8 cellular contexts compared by ENCODE assay signal in genomic region chr17:32443827-32444300, GRCh38. TPM values are rescaled to one million over a fixed set of nuclear protein-coding genes. Genes with fewer than 3 reads are reported as not detected.
DNase-seq lines count a peak whose midpoint lies in the region; ATAC-seq, FAIRE-seq and TF ChIP-seq lines count a peak whose summit lies in the region.

No MANE protein-coding gene starts in this region.

- ATAC-seq in activated CD8-positive, alpha-beta T cell treated with anti-CD3 and anti-CD28 coated beads, Interleukin-2, amount 10 ng/mL, durations not matched to agents 7 days and 5 days = no peak
- no peak for ATAC-seq in HG03565 (IDR thresholded peaks at IDR 0.05; ENCODE audit: unreplicated experiment)

- peak overlapping the region; percentile 97 for H3K4me3 Mint-ChIP-seq in T-helper 1 cell treated with Interleukin-12 subunit alpha and Interleukin-12 subunit beta and Interleukin-4 antibody, amounts not matched to agents 30 μg/mL and 1 μg/mL, for 36 hours
- peak overlapping the region; percentile 82 for H3K4me3 Mint-ChIP-seq in activated CD8-positive, alpha-beta T cell treated with anti-CD3 and anti-CD28 coated beads, Interleukin-2, amount 10 ng/mL, durations not matched to agents 7 days and 5 days

- no peak for DNase-seq in T-helper 1 cell
- DNase-seq in activated CD8-positive, alpha-beta T cell treated with anti-CD3 and anti-CD28 coated beads, Interleukin-2, amount 10 ng/mL, durations not matched to agents 7 days and 5 days = no peak
- DNase-seq in keratinocyte (ENCODE audit: low read depth, low spot score) = no peak
- no peak for DNase-seq in NCI-H2227 (lab: John Stamatoyannopoulos, UW; ENCODE audit: unreplicated experiment)
- DNase-seq in KG1 (lab: John Stamatoyannopoulos, UW) = no peak

- WGBS in thymus = 11% methylated on average over 29 of the region's 29 CpGs

- peak overlapping the region; percentile 96 for H2AFZ ChIP-seq in keratinocyte (ENCODE audit: control insufficient read depth, low read length)

- peaks cover 43% of the 10 kb centered on the region for H3K79me2 ChIP-seq in keratinocyte (ENCODE audit: control insufficient read depth, insufficient read depth, low read length)

- H3K27me3 Mint-ChIP-seq in T-helper 1 cell treated with Interleukin-12 subunit alpha and Interleukin-12 subunit beta and Interleukin-4 antibody, amounts not matched to agents 30 μg/mL and 1 μg/mL, for 36 hours (ENCODE audit: low read depth) = peaks cover 16% of the 10 kb centered on the region
- peaks cover 17% of the 10 kb centered on the region for H3K27me3 Mint-ChIP-seq in activated CD8-positive, alpha-beta T cell treated with anti-CD3 and anti-CD28 coated beads, Interleukin-2, amount 10 ng/mL, durations not matched to agents 7 days and 5 days (ENCODE audit: low read depth)

- H3K27ac ChIP-seq in keratinocyte (ENCODE audit: control insufficient read depth, insufficient read depth, low read length) = no peak overlapping the region
- no peak overlapping the region for H3K27ac ChIP-seq in thymus (ENCODE audit: low read depth)

- peaks cover 39% of the 10 kb centered on the region for H3K4me1 Mint-ChIP-seq in T-helper 1 cell treated with Interleukin-12 subunit alpha and Interleukin-12 subunit beta and Interleukin-4 antibody, amounts not matched to agents 30 μg/mL and 1 μg/mL, for 36 hours (ENCODE audit: low read depth)
- peaks cover 38% of the 10 kb centered on the region for H3K4me1 Mint-ChIP-seq in activated CD8-positive, alpha-beta T cell treated with anti-CD3 and anti-CD28 coated beads, Interleukin-2, amount 10 ng/mL, durations not matched to agents 7 days and 5 days (ENCODE audit: low read depth)

- dilution Hi-C loops in keratinocyte (cut with MboI; ENCODE audit: extremely low pct_ligation_motif_present, low sequenced_read_pairs) = no loop called here

- H3K4me3 ChIP-seq in keratinocyte (ENCODE audit: control insufficient read depth in 2 of 3, extremely low read depth in 1 of 3, insufficient read depth in 2 of 3, low read depth in 1 of 3, low read length in 3 of 3) (peak overlapping the region; percentile 87 to 100 (median 96)), thymus (ENCODE audit: low read length) (peak overlapping the region; percentile 88)

- H4K20me1 ChIP-seq in keratinocyte (ENCODE audit: control insufficient read depth, extremely low read depth, insufficient read depth, low read length) = peaks cover 10% of the 10 kb centered on the region

- H3K4me2 ChIP-seq in keratinocyte (ENCODE audit: control insufficient read depth, extremely low read depth, insufficient read depth, low read depth, low read length) = peak overlapping the region; percentile 98

- no peaks in the 10 kb centered on the region for H3K9me1 ChIP-seq in keratinocyte (ENCODE audit: control insufficient read depth, extremely low read depth, insufficient read depth, low read length)

- FAIRE-seq in keratinocyte (lab: Jason Lieb, UNC) = peak; percentile 34

- H3K36me3 ChIP-seq in keratinocyte (ENCODE audit: control insufficient read depth in 2 of 2, extremely low read depth in 1 of 2, insufficient read depth in 2 of 2, low read length in 2 of 2) (peaks cover 5 to 9% of the 10 kb centered on the region in 2 experiments), thymus (ENCODE audit: control insufficient read depth, insufficient read depth) (no peaks in the 10 kb centered on the region)

- no peaks in the 10 kb centered on the region for H3K27me3 ChIP-seq in keratinocyte (ENCODE audit: control insufficient read depth, extremely low read depth, insufficient read depth, low read length)
- H3K27me3 ChIP-seq in thymus (ENCODE audit: control insufficient read depth, insufficient read depth) = peaks cover 2% of the 10 kb centered on the region

- peak overlapping the region; percentile 89 for H3K9ac ChIP-seq in keratinocyte (ENCODE audit: control insufficient read depth, extremely low read depth, insufficient read depth, low read length)

- H3K4me1 ChIP-seq in keratinocyte (ENCODE audit: control insufficient read depth, extremely low read depth, insufficient read depth, low read length) (peaks cover 11% of the 10 kb centered on the region), thymus (ENCODE audit: control insufficient read depth, insufficient read depth, low read length) (peaks cover 5% of the 10 kb centered on the region)

- POLR2A ChIA-PET in activated CD8-positive, alpha-beta T cell treated with anti-CD3 and anti-CD28 coated beads, Interleukin-2, amount 10 ng/mL, durations not matched to agents 7 days and 5 days (lab: Charles Lee) = interaction anchor here (0.5 to 1.5 kb wide), 5 partner anchors 48 to 473 kb away, joined by 3 to 5 read pairs (median 3); no protein-coding TSS in a partner anchor

- peak overlapping the region; percentile 77 for H3K27ac Mint-ChIP-seq in T-helper 1 cell treated with Interleukin-12 subunit alpha and Interleukin-12 subunit beta and Interleukin-4 antibody, amounts not matched to agents 30 μg/mL and 1 μg/mL, for 36 hours
- H3K27ac Mint-ChIP-seq in activated CD8-positive, alpha-beta T cell treated with anti-CD3 and anti-CD28 coated beads, Interleukin-2, amount 10 ng/mL, durations not matched to agents 7 days and 5 days = no peak overlapping the region

- no peaks in the 10 kb centered on the region for H3K9me3 Mint-ChIP-seq in T-helper 1 cell treated with Interleukin-12 subunit alpha and Interleukin-12 subunit beta and Interleukin-4 antibody, amounts not matched to agents 30 μg/mL and 1 μg/mL, for 36 hours
- no peaks in the 10 kb centered on the region for H3K9me3 Mint-ChIP-seq in activated CD8-positive, alpha-beta T cell treated with anti-CD3 and anti-CD28 coated beads, Interleukin-2, amount 10 ng/mL, durations not matched to agents 7 days and 5 days (ENCODE audit: insufficient read depth)

- CTCF ChIA-PET in activated CD8-positive, alpha-beta T cell treated with anti-CD3 and anti-CD28 coated beads, Interleukin-2, amount 10 ng/mL, durations not matched to agents 7 days and 5 days (lab: Charles Lee) = interaction anchor here (0.6 to 7.0 kb wide), 59 partner anchors 8 to 468 kb away, joined by 3 to 102 read pairs (median 4); partner anchors contain the start of genes CDK5R1 and MYO1D

- peaks cover 17% of the 10 kb centered on the region for H3K36me3 Mint-ChIP-seq in T-helper 1 cell treated with Interleukin-12 subunit alpha and Interleukin-12 subunit beta and Interleukin-4 antibody, amounts not matched to agents 30 μg/mL and 1 μg/mL, for 36 hours (ENCODE audit: low read depth)
- H3K36me3 Mint-ChIP-seq in activated CD8-positive, alpha-beta T cell treated with anti-CD3 and anti-CD28 coated beads, Interleukin-2, amount 10 ng/mL, durations not matched to agents 7 days and 5 days (ENCODE audit: low read depth) = peaks cover 21% of the 10 kb centered on the region

- H3K9me3 ChIP-seq in keratinocyte (ENCODE audit: control insufficient read depth, low read depth, low read length) (no peaks in the 10 kb centered on the region), thymus (ENCODE audit: control insufficient read depth) (no peaks in the 10 kb centered on the region)

- TF ChIP-seq CTCF in keratinocyte (optimal IDR thresholded peaks at IDR 0.05 in 1 of 3, IDR thresholded peaks at IDR 0.05 in 1 of 3, conservative IDR thresholded peaks at IDR 0.05 in 1 of 3; ENCODE audit: extremely low read depth in 1 of 3, insufficient read depth in 2 of 3, low read length in 3 of 3) = no peak

RNA-seq across cellular contexts. Expression of gene PSMD11, which starts 0.4 kb away (rescaled TPM):
- 100 to 1,000 TPM; 100 to 104 TPM for total RNA-seq in activated CD8-positive, alpha-beta T cell treated with anti-CD3 and anti-CD28 coated beads, Interleukin-2, amount 10 ng/mL, durations not matched to agents 7 days and 5 days
- 85.5 to 121 TPM (median 103 TPM) in 3 replicates for polyA plus RNA-seq in keratinocyte
- polyA plus RNA-seq in keratinocyte (2011; ENCODE audit: low read depth) = 123 TPM
- polyA plus RNA-seq in keratinocyte (2011; cell fraction: cytosol; rRNA removed) = 65.1 and 85.6 TPM in 2 replicates
- 72.5 and 77.3 TPM in 2 replicates for polyA plus RNA-seq in keratinocyte (2011; cell fraction: nucleus; rRNA removed)
- 88.6 and 123 TPM in 2 replicates for polyA plus RNA-seq in keratinocyte (2012; ENCODE audit: low replicate concordance)
- 94.2 to 160 TPM (median 129 TPM) in 3 replicates for polyA minus RNA-seq in keratinocyte
- polyA minus RNA-seq in keratinocyte (2011; cell fraction: cytosol; rRNA and poly(A)+ RNA removed) = 88.8 TPM
- 40.2 and 74.0 TPM in 2 replicates for polyA minus RNA-seq in keratinocyte (2011; cell fraction: nucleus; rRNA and poly(A)+ RNA removed)
- polyA plus RNA-seq in thymus = 49.6 TPM

RNA-seq across cellular contexts. Expression of gene CDK5R1, which starts 42.9 kb away (rescaled TPM):
- total RNA-seq in activated CD8-positive, alpha-beta T cell treated with anti-CD3 and anti-CD28 coated beads, Interleukin-2, amount 10 ng/mL, durations not matched to agents 7 days and 5 days = 1 to 10 TPM; 5.8 to 6.5 TPM
- polyA plus RNA-seq in keratinocyte = 2.4 to 4.9 TPM (median 2.9 TPM) in 3 replicates
- 2.4 TPM for polyA plus RNA-seq in keratinocyte (2011; ENCODE audit: low read depth)
- polyA plus RNA-seq in keratinocyte (2011; cell fraction: cytosol; rRNA removed) = 1.9 and 2.3 TPM in 2 replicates
- polyA plus RNA-seq in keratinocyte (2011; cell fraction: nucleus; rRNA removed) = 6.7 and 7.0 TPM in 2 replicates
- polyA plus RNA-seq in keratinocyte (2012; ENCODE audit: low replicate concordance) = 5.8 and 5.9 TPM in 2 replicates
- 3.9 to 6.2 TPM (median 4.1 TPM) in 3 replicates for polyA minus RNA-seq in keratinocyte
- 8.1 TPM for polyA minus RNA-seq in keratinocyte (2011; cell fraction: cytosol; rRNA and poly(A)+ RNA removed)
- 5.1 and 8.2 TPM in 2 replicates for polyA minus RNA-seq in keratinocyte (2011; cell fraction: nucleus; rRNA and poly(A)+ RNA removed)
- 7.1 TPM for polyA plus RNA-seq in thymus
